Comparison of ENCODE assay signal across 31 cellular contexts in the genomic region with DNA sequence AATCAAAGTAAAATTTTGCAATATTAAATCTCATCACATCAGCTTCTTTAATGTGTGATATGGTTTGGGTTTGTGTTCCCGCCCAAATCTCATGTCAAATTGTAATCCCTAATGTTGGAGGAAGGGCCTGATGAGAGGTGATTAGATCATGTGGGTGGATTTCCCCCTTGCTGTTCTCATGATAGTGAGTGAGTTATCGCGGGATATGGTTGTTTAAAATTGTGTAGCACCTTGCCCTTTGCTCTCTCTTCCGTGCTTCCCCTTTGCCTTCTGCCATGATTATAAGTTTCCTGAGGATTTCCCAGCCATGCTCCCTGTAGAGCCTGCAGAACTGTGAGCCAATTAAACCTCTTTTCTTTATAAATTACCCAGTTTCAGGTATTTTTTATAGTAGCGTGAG.
"Had no signal": no experiment of that assay in that cellular context is flagged by ENCODE, and none has a peak within 500 bp of the region (broad histone marks: within the 10 kb centered on the region; RNA-seq: fewer than 3 reads in every experiment).

No MANE protein-coding gene starts in this region.

- FAIRE-seq: bronchial epithelial cell, TTC549 had no signal

- H3K4me3 ChIP-seq: ascending aorta, cardiac muscle cell had no signal

- H3K9me3 ChIP-seq: ascending aorta had no signal

- H3K4me1 ChIP-seq: ascending aorta had no signal

- H3K27ac ChIP-seq: ascending aorta, cardiac muscle cell, WERI-Rb-1 had no signal

- H3K27me3 ChIP-seq: ascending aorta, cardiac muscle cell had no signal

- H3K36me3 ChIP-seq: ascending aorta, cardiac muscle cell, WERI-Rb-1 had no signal

- ATAC-seq: activated CD4-positive, CD25-positive, alpha-beta regulatory T cell treated with anti-CD3 and anti-CD28 coated beads, Interleukin-2, amount 50 U/mL, for 24 hours; activated CD8-positive, alpha-beta memory T cell treated with anti-CD3 and anti-CD28 coated beads, Interleukin-2, amount 10 ng/mL, durations not matched to agents 7 days and 5 days; activated CD8-positive, alpha-beta T cell treated with anti-CD3 and anti-CD28 coated beads, Interleukin-2, amount 10 ng/mL, durations not matched to agents 7 days and 5 days; activated naive CD8-positive, alpha-beta T cell treated with anti-CD3 and anti-CD28 coated beads, Interleukin-2, amount 50 U/mL, for 24 hours; WTC11 had no signal

- DNase-seq: activated CD4-positive, alpha-beta memory T cell treated with anti-CD3 and anti-CD28 coated beads, Interleukin-2, amount 10 ng/mL, durations not matched to agents 7 days and 5 days; activated CD4-positive, alpha-beta T cell treated with anti-CD3 and anti-CD28 coated beads for 1 hour; activated CD4-positive, alpha-beta T cell treated with anti-CD3 and anti-CD28 coated beads for 36 hours; activated CD4-positive, alpha-beta T cell treated with anti-CD3 and anti-CD28 coated beads for 48 hours; activated CD4-positive, alpha-beta T cell treated with anti-CD3 and anti-CD28 coated beads, Interleukin-2, amount 10 ng/mL, durations not matched to agents 7 days and 5 days; activated CD4-positive, alpha-beta T cell treated with anti-CD3 and anti-CD28 coated beads, Interleukin-2, amount 50 U/mL, for 48 hours; activated CD4-positive, CD25-positive, alpha-beta regulatory T cell; activated CD8-positive, alpha-beta memory T cell treated with anti-CD3 and anti-CD28 coated beads for 24 hours; activated CD8-positive, alpha-beta memory T cell treated with anti-CD3 and anti-CD28 coated beads, Interleukin-2, amount 10 ng/mL, durations not matched to agents 7 days and 5 days; activated CD8-positive, alpha-beta memory T cell treated with anti-CD3 and anti-CD28 coated beads, Interleukin-2, amount 50 U/mL, for 48 hours; activated CD8-positive, alpha-beta T cell treated with anti-CD3 and anti-CD28 coated beads, Interleukin-2, amount 10 ng/mL, durations not matched to agents 7 days and 5 days; activated effector memory CD4-positive, alpha-beta T cell treated with Interleukin-2 at 50 U/mL for 16 hours; activated gamma-delta T cell; activated naive CD4-positive, alpha-beta T cell treated with anti-CD3 and anti-CD28 coated beads, Interleukin-2, amount 10 ng/mL, durations not matched to agents 7 days and 5 days; activated naive CD4-positive, alpha-beta T cell treated with Interleukin-2 at 50 U/mL for 16 hours; activated naive CD8-positive, alpha-beta T cell treated with anti-CD3 and anti-CD28 coated beads, Interleukin-2, amount 10 ng/mL, durations not matched to agents 7 days and 5 days; activated naive CD8-positive, alpha-beta T cell treated with anti-CD3 and anti-CD28 coated beads, Interleukin-2, amount 50 U/mL, for 24 hours; activated T-cell treated with anti-CD3 and anti-CD28 coated beads, Interleukin-2, amount 50 U/mL, for 24 hours; activated T-cell treated with anti-CD3 and anti-CD28 coated beads, Interleukin-2, amount 50 U/mL, for 48 hours; amygdala; anterior cingulate cortex; caudate nucleus; cerebellar nuclear complex; T1000; WERI-Rb-1 had no signal
